Comparison of ENCODE assay signal across 21 cellular contexts in the genomic region with DNA sequence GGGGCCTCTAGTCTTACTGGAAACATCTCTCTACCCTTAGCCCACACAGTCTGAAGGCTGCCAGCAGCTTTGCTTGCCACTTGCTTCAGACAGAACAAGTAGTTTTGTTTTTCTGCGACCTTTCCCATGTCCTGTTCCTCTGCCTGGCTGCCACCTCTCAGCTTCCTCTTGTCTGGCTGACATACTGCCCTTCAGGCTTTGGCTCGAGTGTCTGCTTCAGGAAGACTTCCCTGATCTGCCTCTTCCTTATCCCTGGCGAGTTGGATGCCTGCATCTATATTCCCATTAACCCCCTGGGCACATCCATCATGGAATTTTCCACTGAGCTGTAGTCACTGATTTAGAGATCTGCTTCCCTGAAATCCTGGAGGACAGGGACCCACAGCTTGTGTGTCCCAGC. TPM values are rescaled to one million over a fixed set of nuclear protein-coding genes. Genes with fewer than 3 reads are reported as not detected.
"Had no signal": no experiment of that assay in that cellular context is flagged by ENCODE, and none has a peak within 500 bp of the region (broad histone marks: within the 10 kb centered on the region; RNA-seq: fewer than 3 reads in every experiment).

No MANE protein-coding gene starts in this region.

- H3K4me1 ChIP-seq: prostate gland, upper lobe of right lung had no signal

- DNase-seq: activated B cell treated with CpG ODN at 0.5 μM for 24 hours; activated CD4-positive, alpha-beta T cell treated with anti-CD3 and anti-CD28 coated beads, Interleukin-2, amount 10 ng/mL, durations not matched to agents 24 days and 14 days; activated gamma-delta T cell treated with Interleukin-2 at 50 U/mL for 16 hours; brain microvascular endothelial cell; cerebellar nuclear complex; islet precursor cell; right lobe of liver; stimulated activated CD4-positive, alpha-beta T cell treated with anti-CD3 and anti-CD28 coated beads, Interleukin-4, amount 100 ng/mL, for 4 hours; stimulated activated CD8-positive, alpha-beta memory T cell treated with anti-CD3 and anti-CD28 coated beads, Interleukin-4, amount 100 ng/mL, for 48 hours; T-helper 2 cell; upper lobe of right lung had no signal

- H3K4me1 Mint-ChIP-seq: activated B cell treated with CpG ODN at 0.5 μM for 24 hours; activated CD4-positive, alpha-beta T cell treated with anti-CD3 and anti-CD28 coated beads, Interleukin-2, amount 10 ng/mL, durations not matched to agents 24 days and 14 days had no signal

- H3K27ac ChIP-seq: brain microvascular endothelial cell, hepatocyte, prostate gland, right lobe of liver, thoracic aorta, upper lobe of right lung had no signal

- H3K9me3 ChIP-seq: prostate gland, right lobe of liver, thoracic aorta, upper lobe of right lung had no signal

- H3K4me3 Mint-ChIP-seq: activated B cell treated with CpG ODN at 0.5 μM for 24 hours; activated CD4-positive, alpha-beta T cell treated with anti-CD3 and anti-CD28 coated beads, Interleukin-2, amount 10 ng/mL, durations not matched to agents 24 days and 14 days; activated naive CD8-positive, alpha-beta T cell; natural killer cell treated with Interleukin-12 subunit alpha and Interleukin-12 subunit beta and Interleukin-15 and Interleukin-18, amount 100 ng/mL, for 72 hours; stimulated activated naive CD8-positive, alpha-beta T cell treated with anti-CD3 and anti-CD28 coated beads, Interleukin-15, Interleukin-2, amounts not matched to agents 100 ng/mL and 50 ng/mL, for 24 hours had no signal

- H3K27ac Mint-ChIP-seq: activated B cell treated with CpG ODN at 0.5 μM for 24 hours; activated CD4-positive, alpha-beta T cell treated with anti-CD3 and anti-CD28 coated beads, Interleukin-2, amount 10 ng/mL, durations not matched to agents 24 days and 14 days; activated naive CD8-positive, alpha-beta T cell; natural killer cell treated with Interleukin-12 subunit alpha and Interleukin-12 subunit beta and Interleukin-15 and Interleukin-18, amount 100 ng/mL, for 72 hours; stimulated activated naive CD8-positive, alpha-beta T cell treated with anti-CD3 and anti-CD28 coated beads, Interleukin-15, Interleukin-2, amounts not matched to agents 100 ng/mL and 50 ng/mL, for 24 hours had no signal

- H3K9me3 Mint-ChIP-seq: activated B cell treated with CpG ODN at 0.5 μM for 24 hours; activated CD4-positive, alpha-beta T cell treated with anti-CD3 and anti-CD28 coated beads, Interleukin-2, amount 10 ng/mL, durations not matched to agents 24 days and 14 days; natural killer cell treated with Interleukin-12 subunit alpha and Interleukin-12 subunit beta and Interleukin-15 and Interleukin-18, amount 100 ng/mL, for 72 hours; stimulated activated naive CD8-positive, alpha-beta T cell treated with anti-CD3 and anti-CD28 coated beads, Interleukin-15, Interleukin-2, amounts not matched to agents 100 ng/mL and 50 ng/mL, for 24 hours had no signal

- H3K27me3 ChIP-seq: brain microvascular endothelial cell, hepatocyte, right lobe of liver, upper lobe of right lung had no signal

- ATAC-seq: esophagus mucosa; left lobe of liver; natural killer cell treated with Interleukin-12 subunit alpha and Interleukin-12 subunit beta and Interleukin-15 and Interleukin-18, amount 100 ng/mL, for 72 hours; upper lobe of right lung had no signal

- H3K27me3 Mint-ChIP-seq: activated B cell treated with CpG ODN at 0.5 μM for 24 hours; activated CD4-positive, alpha-beta T cell treated with anti-CD3 and anti-CD28 coated beads, Interleukin-2, amount 10 ng/mL, durations not matched to agents 24 days and 14 days; activated naive CD8-positive, alpha-beta T cell; natural killer cell treated with Interleukin-12 subunit alpha and Interleukin-12 subunit beta and Interleukin-15 and Interleukin-18, amount 100 ng/mL, for 72 hours; stimulated activated naive CD8-positive, alpha-beta T cell treated with anti-CD3 and anti-CD28 coated beads, Interleukin-15, Interleukin-2, amounts not matched to agents 100 ng/mL and 50 ng/mL, for 24 hours had no signal

- H3K4me3 ChIP-seq: hepatocyte, prostate gland, right lobe of liver, smooth muscle cell, thoracic aorta, upper lobe of right lung had no signal

RNA-seq across cellular contexts. Expression of a gene that starts 25.1 kb away (rescaled TPM):
- total RNA-seq: activated CD4-positive, alpha-beta T cell treated with anti-CD3 and anti-CD28 coated beads, Interleukin-2, amount 10 ng/mL, durations not matched to agents 24 days and 14 days; dermis microvascular lymphatic vessel endothelial cell; esophagus mucosa; hepatocyte; left lobe of liver; prostate gland; right lobe of liver; smooth muscle cell; thoracic aorta had no signal
